Comparison of ENCODE assay signal across 8 cellular contexts in the genomic region with DNA sequence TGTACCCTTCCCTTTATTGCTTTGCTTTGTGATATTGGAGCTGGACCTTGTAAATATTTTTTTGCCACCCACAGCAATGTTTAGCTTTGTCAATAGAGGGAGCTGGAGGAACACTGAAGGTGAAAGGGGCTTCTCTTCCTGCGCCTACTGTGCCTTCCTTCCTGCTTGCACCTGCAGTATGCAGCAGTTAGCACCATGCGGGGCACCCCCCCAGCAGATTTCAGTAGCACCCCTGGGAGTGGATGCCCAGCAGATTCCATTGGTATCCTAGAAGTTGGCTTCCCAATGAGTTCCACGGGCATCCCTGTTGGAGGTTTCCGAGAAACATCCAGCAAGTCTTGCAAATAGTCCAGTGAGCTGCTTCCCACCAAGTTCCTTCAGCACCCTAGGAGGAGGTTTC. TPM values are rescaled to one million over a fixed set of nuclear protein-coding genes. Genes with fewer than 3 reads are reported as not detected.
DNase-seq lines count a peak whose midpoint lies in the region; ATAC-seq, FAIRE-seq and TF ChIP-seq lines count a peak whose summit lies in the region.

No MANE protein-coding gene starts in this region.

- no peaks in the 10 kb centered on the region for H3K27me3 Mint-ChIP-seq in activated T-cell treated with anti-CD3 and anti-CD28 coated beads, Interleukin-2, amount 50 U/mL, for 72 hours (ENCODE audit: low read depth)
- H3K27me3 Mint-ChIP-seq in glutamatergic neuron (ENCODE audit: unreplicated experiment), result no peaks in the 10 kb centered on the region

- no peak overlapping the region for H3K27ac Mint-ChIP-seq in activated T-cell treated with anti-CD3 and anti-CD28 coated beads, Interleukin-2, amount 50 U/mL, for 72 hours
- no peak overlapping the region for H3K27ac Mint-ChIP-seq in glutamatergic neuron (ENCODE audit: unreplicated experiment)

- no peaks in the 10 kb centered on the region for H3K27me3 ChIP-seq in smooth muscle cell (ENCODE audit: low read depth)

- H3K9me3 ChIP-seq in smooth muscle cell (replicated peaks; ENCODE audit: low read depth), result no peaks in the 10 kb centered on the region

- no peak overlapping the region for H3K4me3 ChIP-seq in smooth muscle cell

- no peak overlapping the region for H3K27ac ChIP-seq in smooth muscle cell (ENCODE audit: low read depth)

- no peaks in the 10 kb centered on the region for H3K79me2 ChIP-seq in smooth muscle cell (ENCODE audit: low read depth)

- no peak overlapping the region for H3K4me2 ChIP-seq in smooth muscle cell

- WGBS in smooth muscle cell (ENCODE audit: low lambda C conversion rate), result 43% methylated on average over 4 of the region's 4 CpGs

- peaks cover 17% of the 10 kb centered on the region for H3K4me1 ChIP-seq in smooth muscle cell (ENCODE audit: low read depth)

- H2AFZ ChIP-seq in smooth muscle cell (ENCODE audit: low read depth), result no peak overlapping the region

- FAIRE-seq in A204.1 (lab: Jason Lieb, UNC) (peak; percentile 89), GM12891 (lab: Jason Lieb, UNC) (peak; percentile 78)

- H4K20me1 ChIP-seq in smooth muscle cell (ENCODE audit: low read depth), result no peaks in the 10 kb centered on the region

- TF ChIP-seq CTCF in glutamatergic neuron (IDR thresholded peaks at IDR 0.05; ENCODE audit: partially characterized antibody, unreplicated experiment), result peak; percentile 30
- peak; percentile 62 for TF ChIP-seq CTCF in smooth muscle cell (IDR thresholded peaks at IDR 0.05; ENCODE audit: borderline replicate concordance, insufficient read depth, poor library complexity, severe bottlenecking)

- DNase-seq in GM12891 (ENCODE audit: insufficient read length, low spot score) (no peak), NOMO-1 treated with dmso at 0.1 percent for 144 hours (lab: John Stamatoyannopoulos, UW; ENCODE audit: unreplicated experiment) (peak; percentile 18), glutamatergic neuron (no peak), smooth muscle cell (lab: John Stamatoyannopoulos, UW; ENCODE audit: unreplicated experiment) (no peak)
- DNase-seq in activated T-cell treated with anti-CD3 and anti-CD28 coated beads, Interleukin-2, amount 50 U/mL, for 72 hours, result peak; percentile 54 to 67

- peaks cover 14% of the 10 kb centered on the region for H3K4me1 Mint-ChIP-seq in activated T-cell treated with anti-CD3 and anti-CD28 coated beads, Interleukin-2, amount 50 U/mL, for 72 hours (ENCODE audit: low read depth)
- H3K4me1 Mint-ChIP-seq in glutamatergic neuron (ENCODE audit: low read depth, unreplicated experiment), result no peaks in the 10 kb centered on the region

- no peaks in the 10 kb centered on the region for H3K36me3 ChIP-seq in smooth muscle cell (ENCODE audit: low read depth)

- no peaks in the 10 kb centered on the region for H3K9me3 Mint-ChIP-seq in activated T-cell treated with anti-CD3 and anti-CD28 coated beads, Interleukin-2, amount 50 U/mL, for 72 hours
- H3K9me3 Mint-ChIP-seq in glutamatergic neuron (ENCODE audit: unreplicated experiment), result no peaks in the 10 kb centered on the region

- no peaks in the 10 kb centered on the region for H3K36me3 Mint-ChIP-seq in activated T-cell treated with anti-CD3 and anti-CD28 coated beads, Interleukin-2, amount 50 U/mL, for 72 hours (ENCODE audit: insufficient read depth in 2 of 2)
- no peaks in the 10 kb centered on the region for H3K36me3 Mint-ChIP-seq in glutamatergic neuron (ENCODE audit: unreplicated experiment)

- ATAC-seq in activated T-cell treated with anti-CD3 and anti-CD28 coated beads, Interleukin-2, amount 50 U/mL, for 72 hours (replicated peaks in 1 of 2), result peak; percentile 80 to 81
- ATAC-seq in GM21825 (IDR thresholded peaks at IDR 0.05; ENCODE audit: unreplicated experiment), result no peak
- ATAC-seq in HG02884 (IDR thresholded peaks at IDR 0.05; ENCODE audit: unreplicated experiment), result no peak

- no peak for TF ChIP-seq POLR2A in GM12891 (IDR thresholded peaks at IDR 0.05; ENCODE audit: low read depth, low read length)

- no peak overlapping the region for H3K9ac ChIP-seq in smooth muscle cell (ENCODE audit: low read depth)

- peaks cover 17% of the 10 kb centered on the region for H3F3A ChIP-seq in smooth muscle cell (ENCODE audit: low read depth)

- no peak overlapping the region for H3K4me3 Mint-ChIP-seq in activated T-cell treated with anti-CD3 and anti-CD28 coated beads, Interleukin-2, amount 50 U/mL, for 72 hours
- H3K4me3 Mint-ChIP-seq in glutamatergic neuron (ENCODE audit: unreplicated experiment), result no peak overlapping the region

TF ChIP-seq in GM12891, 5 proteins besides CTCF, POLR2A, EP300 and RAD21:
- TF ChIP-seq PAX5 (IDR thresholded peaks at IDR 0.05; ENCODE audit: insufficient read depth, low read length, severe bottlenecking) (no peak), TAF1 (IDR thresholded peaks at IDR 0.05; ENCODE audit: low read depth, low read length) (no peak), POU2F2 (IDR thresholded peaks at IDR 0.05; ENCODE audit: low read depth, low read length) (no peak), POLR2AphosphoS5 (IDR thresholded peaks at IDR 0.05; ENCODE audit: low read depth, low read length) (no peak), SPI1 (IDR thresholded peaks at IDR 0.05; ENCODE audit: low read depth, low read length) (no peak)

RNA-seq across cellular contexts. Expression of gene S100A10, which starts 25.6 kb away (rescaled TPM):
- polyA plus RNA-seq in GM12891 (2012; ENCODE audit: low read depth, missing spikeins), result 0.64 TPM
- 100 to 1,000 TPM in 1 of 2 donors, 10 to 100 TPM in 1; 76.6 to 138 TPM for total RNA-seq in activated T-cell treated with anti-CD3 and anti-CD28 coated beads, Interleukin-2, amount 50 U/mL, for 72 hours
- 245 TPM for total RNA-seq in glutamatergic neuron (ENCODE audit: unreplicated experiment)
- 339 and 477 TPM in 2 replicates for total RNA-seq in smooth muscle cell
- polyA plus RNA-seq in smooth muscle cell, result 1,351 and 2,073 TPM in 2 replicates

RNA-seq across cellular contexts. Expression of gene THEM4, which starts 58.7 kb away (rescaled TPM):
- polyA plus RNA-seq in GM12891 (2012; ENCODE audit: low read depth, missing spikeins), result 6.1 TPM
- total RNA-seq in activated T-cell treated with anti-CD3 and anti-CD28 coated beads, Interleukin-2, amount 50 U/mL, for 72 hours, result 10 to 100 TPM; 40.5 to 41.5 TPM
- total RNA-seq in glutamatergic neuron (ENCODE audit: unreplicated experiment) (15.5 TPM), smooth muscle cell (11.8 and 14.4 TPM in 2 replicates)
- 15.9 and 19.0 TPM in 2 replicates for polyA plus RNA-seq in smooth muscle cell

Comparison
In these comparisons a context has a peak if more than half of its experiments do, and no peak if none do; other contexts are left out.
1. DNase-seq: peak in NOMO-1 treated with dmso at 0.1 percent for 144 hours (single experiment) and activated T-cell treated with anti-CD3 and anti-CD28 coated beads, Interleukin-2, amount 50 U/mL, for 72 hours (2 of 2); none in GM12891 (single experiment), glutamatergic neuron (single experiment) and smooth muscle cell (single experiment).
2. ATAC-seq: peak in activated T-cell treated with anti-CD3 and anti-CD28 coated beads, Interleukin-2, amount 50 U/mL, for 72 hours (2 of 2); none in GM21825 (single experiment) and HG02884 (single experiment).